Comparison of ENCODE assay signal across 8 cellular contexts in genomic region chr5:144169904-144170275, GRCh38. TPM values are rescaled to one million over a fixed set of nuclear protein-coding genes. Genes with fewer than 3 reads are reported as not detected.
DNase-seq lines count a peak whose midpoint lies in the region; ATAC-seq and TF ChIP-seq lines count a peak whose summit lies in the region.

No MANE protein-coding gene starts in this region.

- no peak for TF ChIP-seq EP300 in neural cell (conservative IDR thresholded peaks at IDR 0.05; ENCODE audit: poor library complexity, severe bottlenecking)

- 11% methylated on average over 12 of the region's 12 CpGs for WGBS in HUES64

- peaks cover 1 to 4% of the 10 kb centered on the region in 2 donors for H3K27me3 Mint-ChIP-seq in CD8-positive, alpha-beta memory T cell

- no peaks in the 10 kb centered on the region for H3K27me3 ChIP-seq in CD8-positive, alpha-beta memory T cell (ENCODE audit: insufficient read depth, low read length, poor library complexity, severe bottlenecking)
- no peaks in the 10 kb centered on the region for H3K27me3 ChIP-seq in HUES64 (ENCODE audit: insufficient read depth, low read length)
- H3K27me3 ChIP-seq in neural cell (ENCODE audit: insufficient read depth, low read depth, low read length), result no peaks in the 10 kb centered on the region

- H3K36me3 Mint-ChIP-seq in CD8-positive, alpha-beta memory T cell, result peaks cover 0 to 48% (median 5%) of the 10 kb centered on the region in 3 donors

- H3K4me1 ChIP-seq in CD8-positive, alpha-beta memory T cell (ENCODE audit: insufficient read depth, low read length), result peaks cover 17% of the 10 kb centered on the region
- H3K4me1 ChIP-seq in HUES64 (ENCODE audit: insufficient read depth, low read length), result peaks cover 5% of the 10 kb centered on the region; the same call in 1 of the 2 replicates

- H3F3A ChIP-seq in neural cell (ENCODE audit: insufficient read depth, low read length, poor library complexity, severe bottlenecking), result no peaks in the 10 kb centered on the region

- H3K79me2 ChIP-seq in neural cell (replicated peaks; ENCODE audit: insufficient read depth, low read length), result peaks cover 29% of the 10 kb centered on the region

- TF ChIP-seq CTCF in neural cell (IDR thresholded peaks at IDR 0.05; ENCODE audit: poor library complexity, severe bottlenecking), result no peak

- H3K4me3 ChIP-seq in CD8-positive, alpha-beta memory T cell (ENCODE audit: low read length), result peak overlapping the region; percentile 94
- peak overlapping the region; percentile 78 for H3K4me3 ChIP-seq in HUES64 (ENCODE audit: low read length)
- peak overlapping the region; percentile 80 for H3K4me3 ChIP-seq in neural cell (ENCODE audit: low read length)

- peak overlapping the region; percentile 81 for H2AFZ ChIP-seq in neural cell (ENCODE audit: low read depth, low read length)

- no peak for ATAC-seq in HG02588 (IDR thresholded peaks at IDR 0.05; ENCODE audit: unreplicated experiment)
- no peak for ATAC-seq in HG03039 (IDR thresholded peaks at IDR 0.05; ENCODE audit: unreplicated experiment)

- peak overlapping the region; percentile 80 for H3K9ac ChIP-seq in HUES64 (ENCODE audit: low read depth, low read length)
- H3K9ac ChIP-seq in neural cell (ENCODE audit: low read length), result peak overlapping the region; percentile 78

- POLR2A ChIA-PET in CD8-positive, alpha-beta memory T cell (lab: Charles Lee), result interaction anchor here (1.0 to 2.3 kb wide), 3 partner anchors 17 to 1167 kb away, joined by 3 to 22 read pairs (median 6); no protein-coding TSS in a partner anchor

- H3K27ac Mint-ChIP-seq in CD8-positive, alpha-beta memory T cell, result peak overlapping the region; percentile 84 to 98 (median 94)

- H3K27ac ChIP-seq in CD8-positive, alpha-beta memory T cell (ENCODE audit: low read depth, low read length), result peak overlapping the region; percentile 97
- peak overlapping the region; percentile 69; the same call in 1 of the 2 replicates for H3K27ac ChIP-seq in HUES64 (ENCODE audit: low read depth, low read length)
- H3K27ac ChIP-seq in neural cell (ENCODE audit: low read length), result peak overlapping the region; percentile 74

- H3K9me3 ChIP-seq in CD8-positive, alpha-beta memory T cell (ENCODE audit: low read length), result no peaks in the 10 kb centered on the region
- H3K9me3 ChIP-seq in HUES64 (ENCODE audit: insufficient read depth, low read depth, low read length), result no peaks in the 10 kb centered on the region
- H3K9me3 ChIP-seq in neural cell (ENCODE audit: low read length), result no peaks in the 10 kb centered on the region

- H3K36me3 ChIP-seq in CD8-positive, alpha-beta memory T cell (ENCODE audit: insufficient read depth, low read length), result peaks cover 18% of the 10 kb centered on the region
- H3K36me3 ChIP-seq in HUES64 (ENCODE audit: insufficient read depth, low read length), result peaks cover 41% of the 10 kb centered on the region
- peaks cover 1% of the 10 kb centered on the region for H3K36me3 ChIP-seq in neural cell (ENCODE audit: insufficient read depth, low read length)

- H4K20me1 ChIP-seq in neural cell (ENCODE audit: insufficient read depth), result no peaks in the 10 kb centered on the region

- H3K9me2 ChIP-seq in neural cell (ENCODE audit: insufficient read depth, low read length), result no peaks in the 10 kb centered on the region

- peak overlapping the region; percentile 87 to 99 (median 90) for H3K4me3 Mint-ChIP-seq in CD8-positive, alpha-beta memory T cell

- peak overlapping the region; percentile 79 for H3K4me2 ChIP-seq in neural cell (ENCODE audit: low read length)

- TF ChIP-seq RAD21 in neural cell (conservative IDR thresholded peaks at IDR 0.05), result no peak

- no peak for DNase-seq in CD8-positive, alpha-beta memory T cell
- DNase-seq in dermis blood vessel endothelial cell (peak; percentile 24), H4 (ENCODE audit: low spot score) (no peak), cerebellum (ENCODE audit: low spot score) (no peak)

- H3K4me1 Mint-ChIP-seq in CD8-positive, alpha-beta memory T cell, result peaks cover 44 to 57% (median 54%) of the 10 kb centered on the region in 3 donors

- CTCF ChIA-PET in CD8-positive, alpha-beta memory T cell (lab: Charles Lee), result interaction anchor here (0.7 to 2.6 kb wide), 12 partner anchors 11 to 1171 kb away, joined by 3 to 19 read pairs (median 4); no protein-coding TSS in a partner anchor

- H3K9me3 Mint-ChIP-seq in CD8-positive, alpha-beta memory T cell, result no peaks in the 10 kb centered on the region

TF ChIP-seq in neural cell, 6 proteins besides CTCF, POLR2A, EP300 and RAD21:
- TF ChIP-seq MXI1 (conservative IDR thresholded peaks at IDR 0.05; ENCODE audit: poor library complexity, severe bottlenecking) (no peak), TAF1 (IDR thresholded peaks at IDR 0.05; ENCODE audit: low read depth) (no peak), POLR2AphosphoS5 (IDR thresholded peaks at IDR 0.05) (no peak), SMC3 (conservative IDR thresholded peaks at IDR 0.05; ENCODE audit: poor library complexity) (no peak), REST (IDR thresholded peaks at IDR 0.05; ENCODE audit: borderline replicate concordance) (no peak), EZH2 (IDR thresholded peaks at IDR 0.05; ENCODE audit: borderline replicate concordance, insufficient read depth, low read length, poor library complexity, severe bottlenecking) (no peak)
TF ChIP-seq in neural cell: peak in this region for 0.

RNA-seq across cellular contexts. Expression of gene YIPF5, which starts 0.6 kb away (rescaled TPM):
- 10 to 100 TPM; 40.8 to 42.0 TPM for total RNA-seq in CD8-positive, alpha-beta memory T cell
- 68.2 TPM for polyA plus RNA-seq in CD8-positive, alpha-beta memory T cell
- polyA plus RNA-seq in HUES64 (2013, experiment 1 of 2), result 26.1 TPM
- polyA plus RNA-seq in HUES64 (2013, experiment 2 of 2), result 26.3 TPM
- total RNA-seq in dermis blood vessel endothelial cell (92.9 and 110 TPM in 2 replicates), cerebellum (38.6 TPM)
- polyA plus RNA-seq in neural cell, result 59.6 and 61.6 TPM in 2 replicates
- 97.1 and 104 TPM in 2 replicates for polyA minus RNA-seq in neural cell
- 116 and 122 TPM in 2 replicates for total RNA-seq in H4 (2014; rRNA removed; shearing (Covaris generic))

RNA-seq across cellular contexts. Expression of gene KCTD16, which starts 0.8 kb away (rescaled TPM):
- total RNA-seq in CD8-positive, alpha-beta memory T cell, result under 1 TPM; 0.02 to 0.09 TPM
- polyA plus RNA-seq in CD8-positive, alpha-beta memory T cell, result 0.01 TPM
- 0.25 TPM for polyA plus RNA-seq in HUES64 (2013, experiment 1 of 2)
- 0.57 TPM for polyA plus RNA-seq in HUES64 (2013, experiment 2 of 2)
- total RNA-seq in dermis blood vessel endothelial cell (under 0.01 and 0.05 TPM in 2 replicates), cerebellum (20.4 TPM)
- polyA plus RNA-seq in neural cell, result 7.1 and 7.2 TPM in 2 replicates
- polyA minus RNA-seq in neural cell, result 34.1 and 43.2 TPM in 2 replicates
- 0.21 and 0.37 TPM in 2 replicates for total RNA-seq in H4 (2014; rRNA removed; shearing (Covaris generic))

Comparison
In these comparisons a context has a peak if more than half of its experiments do, and no peak if none do; other contexts are left out.
1. RNA of gene KCTD16, which starts 0.8 kb away (total RNA-seq): 20.4 TPM in cerebellum (single experiment); 0.21 to 0.37 TPM in H4, 0.02 to 0.09 TPM in CD8-positive, alpha-beta memory T cell and under 0.01 to 0.05 TPM in dermis blood vessel endothelial cell; every median in the first group is over 10 times any median in the second.
2. Peak in every context shown above with its lines, with median percentiles within 50 percentile points of each other: H3K27ac ChIP-seq and H3K4me3 ChIP-seq.